Comparison of ENCODE assay signal across 15 cellular contexts in genomic region chr5:53970510-53970909, GRCh38.
DNase-seq lines count a peak whose midpoint lies in the region; ATAC-seq and TF ChIP-seq lines count a peak whose summit lies in the region.
"Had no signal": no experiment of that assay in that cellular context is flagged by ENCODE, and none has a peak within 500 bp of the region (broad histone marks: within the 10 kb centered on the region; RNA-seq: fewer than 3 reads in every experiment).

No MANE protein-coding gene starts in this region.

- H2BK12ac ChIP-seq in mesenchymal stem cell (ENCODE audit: low read length in 2 of 2), result no peak overlapping the region

- H3K4me1 ChIP-seq in GM23248 (ENCODE audit: insufficient read depth), result peaks cover 18% of the 10 kb centered on the region
- H3K4me1 ChIP-seq in mesenchymal stem cell (ENCODE audit: control insufficient read depth, insufficient read depth, low read depth, low read length), result no peaks in the 10 kb centered on the region
- H3K4me1 ChIP-seq: Caco-2 had no signal

- H3K4me1 Mint-ChIP-seq in activated T-cell treated with anti-CD3 and anti-CD28 coated beads, Interleukin-2, amount 50 U/mL, for 72 hours (ENCODE audit: low read depth), result no peaks in the 10 kb centered on the region

- H2BK5ac ChIP-seq in mesenchymal stem cell (ENCODE audit: low read depth, low read length, poor library complexity, severe bottlenecking), result no peak overlapping the region

- no peak overlapping the region for H3K4me3 ChIP-seq in GM23248
- no peak overlapping the region for H3K4me3 ChIP-seq in MG63
- no peak overlapping the region for H3K4me3 ChIP-seq in fibroblast of mammary gland (ENCODE audit: control insufficient read depth, low read depth, low read length)
- H3K4me3 ChIP-seq in mesenchymal stem cell (ENCODE audit: insufficient read depth in 1 of 2, low read depth in 1 of 2, low read length in 2 of 2), result no peak overlapping the region
- H3K4me3 ChIP-seq: K562 had no signal

- H3K23ac ChIP-seq in mesenchymal stem cell (ENCODE audit: low read length in 2 of 2), result no peak overlapping the region

- H3K36me3 Mint-ChIP-seq in activated T-cell treated with anti-CD3 and anti-CD28 coated beads, Interleukin-2, amount 50 U/mL, for 72 hours (ENCODE audit: insufficient read depth in 2 of 2), result no peaks in the 10 kb centered on the region

- peaks cover 18% of the 10 kb centered on the region; the same call in 1 of the 2 replicates for H3F3A ChIP-seq in GM23248 (ENCODE audit: insufficient read depth)

- no peaks in the 10 kb centered on the region for H3K79me1 ChIP-seq in mesenchymal stem cell (replicated peaks; ENCODE audit: low read length, poor library complexity, severe bottlenecking)

- no peaks in the 10 kb centered on the region for H3K27me3 Mint-ChIP-seq in activated T-cell treated with anti-CD3 and anti-CD28 coated beads, Interleukin-2, amount 50 U/mL, for 72 hours (ENCODE audit: low read depth)
- H3K27me3 Mint-ChIP-seq: CD4-positive, alpha-beta T cell had no signal

- H3K79me2 ChIP-seq in GM23248 (ENCODE audit: insufficient read depth), result no peaks in the 10 kb centered on the region

- H4K91ac ChIP-seq in mesenchymal stem cell (ENCODE audit: low read length), result no peak overlapping the region

- no peaks in the 10 kb centered on the region for H3K9me2 ChIP-seq in GM23248 (ENCODE audit: insufficient read depth)

- H3K27ac ChIP-seq in GM23248 (no peak overlapping the region), mesenchymal stem cell (ENCODE audit: low read length, poor library complexity, severe bottlenecking) (no peak overlapping the region)
- H3K27ac ChIP-seq: C4-2B, HL-60 had no signal

- H3K9me3 Mint-ChIP-seq in activated T-cell treated with anti-CD3 and anti-CD28 coated beads, Interleukin-2, amount 50 U/mL, for 72 hours, result no peaks in the 10 kb centered on the region
- H3K9me3 Mint-ChIP-seq: CD4-positive, alpha-beta T cell; H9 had no signal

- no peak overlapping the region for H2BK120ac ChIP-seq in mesenchymal stem cell (ENCODE audit: low read depth, low read length)

- no peak for TF ChIP-seq CTCF in fibroblast of mammary gland (conservative IDR thresholded peaks at IDR 0.05; ENCODE audit: control insufficient read depth, insufficient read depth, low read depth, low read length)

- 49 to 61% methylated on average over 3 of the region's 3 CpGs for WGBS in GM23248 (ENCODE audit: low coverage in 1 of 2, low lambda C conversion rate in 2 of 2, missing lambda C conversion rate in 2 of 2), 2 experiments
- 89% methylated on average over 1 of the region's 3 CpGs for WGBS in mesenchymal stem cell

- in situ Hi-C loops in GM23248 (cut with MboI), result no loop called here

- no peak overlapping the region for H3K4ac ChIP-seq in mesenchymal stem cell (ENCODE audit: low read depth in 1 of 2, low read length in 2 of 2)

- peak overlapping the region; percentile 24 for H3K4me2 ChIP-seq in GM23248 (ENCODE audit: unreplicated experiment)
- no peak overlapping the region for H3K4me2 ChIP-seq in mesenchymal stem cell (ENCODE audit: low read length, poor library complexity, severe bottlenecking)

- H3K4me3 Mint-ChIP-seq in activated T-cell treated with anti-CD3 and anti-CD28 coated beads, Interleukin-2, amount 50 U/mL, for 72 hours, result no peak overlapping the region
- H3K4me3 Mint-ChIP-seq: CD4-positive, alpha-beta T cell; H9 had no signal

- no peak overlapping the region for H3K14ac ChIP-seq in mesenchymal stem cell (ENCODE audit: low read length in 2 of 2)

- no peak overlapping the region for H3K27ac Mint-ChIP-seq in activated T-cell treated with anti-CD3 and anti-CD28 coated beads, Interleukin-2, amount 50 U/mL, for 72 hours
- H3K27ac Mint-ChIP-seq: CD4-positive, alpha-beta T cell; H9 had no signal

- H4K20me1 ChIP-seq in GM23248 (ENCODE audit: insufficient read depth), result no peaks in the 10 kb centered on the region

- DNase-seq in GM23248 (peak; percentile 23), MG63 (peak; percentile 34), fibroblast of mammary gland (ENCODE audit: low read depth) (peak; percentile 51), mesenchymal stem cell (no peak)
- DNase-seq in activated effector memory CD4-positive, alpha-beta T cell treated with Interleukin-2 at 50 U/mL for 16 hours, result no peak
- no peak for DNase-seq in activated T-cell treated with anti-CD3 and anti-CD28 coated beads, Interleukin-2, amount 50 U/mL, for 72 hours
- DNase-seq: AML-193; Caco-2; CD4-positive, alpha-beta T cell; GDM1; H9 had no signal

- H3K9me3 ChIP-seq in GM23248 (ENCODE audit: low read depth) (no peaks in the 10 kb centered on the region), MG63 (no peaks in the 10 kb centered on the region), mesenchymal stem cell (ENCODE audit: control insufficient read depth, low read length) (no peaks in the 10 kb centered on the region)
- H3K9me3 ChIP-seq: Caco-2 had no signal

- H3K36me3 ChIP-seq in GM23248 (ENCODE audit: low read depth) (no peaks in the 10 kb centered on the region), MG63 (no peaks in the 10 kb centered on the region), mesenchymal stem cell (ENCODE audit: control insufficient read depth in 1 of 2, insufficient read depth in 2 of 2, low read depth in 1 of 2, low read length in 2 of 2) (no peaks in the 10 kb centered on the region)

- H4K8ac ChIP-seq in mesenchymal stem cell (ENCODE audit: low read length), result no peak overlapping the region

- H3K18ac ChIP-seq in mesenchymal stem cell (ENCODE audit: low read depth in 1 of 2, low read length in 2 of 2), result no peak overlapping the region

- H3K9ac ChIP-seq in GM23248 (no peak overlapping the region), mesenchymal stem cell (ENCODE audit: low read length) (peak overlapping the region; percentile 18)

- H2BK15ac ChIP-seq in mesenchymal stem cell (ENCODE audit: low read depth, poor library complexity, severe bottlenecking), result no peak overlapping the region

- no peak for ATAC-seq in HG03095 (IDR thresholded peaks at IDR 0.05; ENCODE audit: unreplicated experiment)
- no peak for ATAC-seq in activated T-cell treated with anti-CD3 and anti-CD28 coated beads, Interleukin-2, amount 50 U/mL, for 72 hours (replicated peaks in 1 of 2)
- ATAC-seq: K562 had no signal

- H3K27me3 ChIP-seq in GM23248 (replicated peaks; ENCODE audit: insufficient read depth), result no peaks in the 10 kb centered on the region
- H3K27me3 ChIP-seq in MG63, result no peaks in the 10 kb centered on the region
- H3K27me3 ChIP-seq in mesenchymal stem cell (ENCODE audit: control insufficient read depth in 1 of 2, insufficient read depth in 1 of 2, low read length in 2 of 2), result no peaks in the 10 kb centered on the region

- H2AFZ ChIP-seq in GM23248 (no peak overlapping the region), mesenchymal stem cell (ENCODE audit: low read depth, low read length) (no peak overlapping the region)

- no peak overlapping the region for H2AK5ac ChIP-seq in mesenchymal stem cell (ENCODE audit: low read length, severe bottlenecking)

Comparison
In these comparisons a context has a peak if more than half of its experiments do, and no peak if none do; other contexts are left out.
1. DNase-seq: peak in GM23248 (single experiment), MG63 (single experiment) and fibroblast of mammary gland (single experiment); none in mesenchymal stem cell (single experiment), activated effector memory CD4-positive, alpha-beta T cell treated with Interleukin-2 at 50 U/mL for 16 hours (single experiment) and activated T-cell treated with anti-CD3 and anti-CD28 coated beads, Interleukin-2, amount 50 U/mL, for 72 hours (0 of 2).